In genomic region chr17:69059458-69060205, GRCh38 we compare ENCODE assay signal across 19 cellular contexts. TPM values are rescaled to one million over a fixed set of nuclear protein-coding genes. Genes with fewer than 3 reads are reported as not detected.
DNase-seq lines count a peak whose midpoint lies in the region; TF ChIP-seq lines count a peak whose summit lies in the region.
"Had no signal": no experiment of that assay in that cellular context is flagged by ENCODE, and none has a peak within 500 bp of the region (broad histone marks: within the 10 kb centered on the region; RNA-seq: fewer than 3 reads in every experiment).

No MANE protein-coding gene starts in this region.

- BruUV-seq in A673 (replicated peaks; lab: Mats Ljungman, UMichigan): no TSS peak

- H3K4me3 ChIP-seq in A673 (ENCODE audit: low read depth, low read length, poor library complexity, severe bottlenecking) (no peak overlapping the region), astrocyte of the spinal cord (ENCODE audit: low read depth, low read length) (peak overlapping the region; percentile 6), right atrium auricular region (peak overlapping the region; percentile 10 to 21), sigmoid colon (peak overlapping the region; percentile 1 to 25 (median 20))
- H3K4me3 ChIP-seq: cardiac muscle cell, GM23338, left lung had no signal

- intact Hi-C loops in A673 (cut with micrococcal nuclease; ENCODE audit: unreplicated experiment): loop anchor here (5.0 kb wide), 2 partner anchors 178 to 282 kb away; no protein-coding TSS in a partner anchor
- intact Hi-C loops in sigmoid colon (cut with DNase I): loop anchor here (5.0 to 10.0 kb wide), 2 partner anchors 175 to 267 kb away; no protein-coding TSS in a partner anchor

- H3K36me3 ChIP-seq in A673 (ENCODE audit: insufficient read depth, low read length, poor library complexity, severe bottlenecking) (no peaks in the 10 kb centered on the region), right atrium auricular region (peaks cover 8% of the 10 kb centered on the region), sigmoid colon (no peaks in the 10 kb centered on the region)
- H3K36me3 ChIP-seq: cardiac muscle cell, left lung had no signal

- H3K27me3 Mint-ChIP-seq in activated CD4-positive, alpha-beta memory T cell treated with anti-CD3 and anti-CD28 coated beads, Interleukin-2, amount 10 ng/mL, durations not matched to agents 7 days and 5 days: no peaks in the 10 kb centered on the region

- no peak overlapping the region for H3K27ac Mint-ChIP-seq in activated CD4-positive, alpha-beta memory T cell treated with anti-CD3 and anti-CD28 coated beads, Interleukin-2, amount 10 ng/mL, durations not matched to agents 7 days and 5 days
- H3K27ac Mint-ChIP-seq: activated naive CD8-positive, alpha-beta T cell treated with anti-CD3 and anti-CD28 coated beads, Interleukin-2, amount 10 ng/mL, durations not matched to agents 7 days and 5 days; activated T-helper 1 cell treated with anti-CD3 and anti-CD28 coated beads, Interleukin-12 subunit alpha, Interleukin-12 subunit beta, Interleukin-2, Interleukin-4 antibody, amounts not matched to agents 30 ng/mL and 10 ng/mL and 1 ng/mL, durations not matched to agents 14 hours and 24 hours and 36 hours; GM23338 had no signal

- DNase-seq in A673 (ENCODE audit: low spot score) (no peak), astrocyte of the spinal cord (ENCODE audit: low read depth, low spot score) (peak; percentile 59), right atrium auricular region (ENCODE audit: low spot score) (no peak), sigmoid colon (no peak), SHP77 (lab: John Stamatoyannopoulos, UW) (no peak), NCI-H1105 (lab: John Stamatoyannopoulos, UW) (no peak)
- DNase-seq in activated CD4-positive, alpha-beta memory T cell treated with anti-CD3 and anti-CD28 coated beads, Interleukin-2, amount 10 ng/mL, durations not matched to agents 7 days and 5 days: no peak
- no peak for DNase-seq in activated CD4-positive, alpha-beta T cell treated with anti-CD3 and anti-CD28 coated beads, Interleukin-2, amount 50 U/mL, for 48 hours
- DNase-seq: activated CD4-positive, CD25-positive, alpha-beta regulatory T cell; activated naive CD8-positive, alpha-beta T cell treated with anti-CD3 and anti-CD28 coated beads, Interleukin-2, amount 10 ng/mL, durations not matched to agents 7 days and 5 days; DND-41; left lung; NCI-H1694 treated with DMSO at 0.1 percent for 48 hours; NCI-H226; stimulated activated CD4-positive, alpha-beta T cell treated with anti-CD3 and anti-CD28 coated beads, Interleukin-4, amount 100 ng/mL, for 4 hours had no signal

- H3K27ac ChIP-seq in A673 (ENCODE audit: low read depth, low read length, poor library complexity, severe bottlenecking): peak overlapping the region; percentile 55
- peak overlapping the region; percentile 57 to 59 for H3K27ac ChIP-seq in right atrium auricular region
- H3K27ac ChIP-seq in sigmoid colon: peak overlapping the region in 3 of 4 donors; percentile 47 to 56 (median 50)
- H3K27ac ChIP-seq: cardiac muscle cell, parathyroid adenoma had no signal

- H3K9me3 Mint-ChIP-seq in activated CD4-positive, alpha-beta memory T cell treated with anti-CD3 and anti-CD28 coated beads, Interleukin-2, amount 10 ng/mL, durations not matched to agents 7 days and 5 days: no peaks in the 10 kb centered on the region
- H3K9me3 Mint-ChIP-seq: GM23338 had no signal

- no peaks in the 10 kb centered on the region for H3K36me3 Mint-ChIP-seq in activated CD4-positive, alpha-beta memory T cell treated with anti-CD3 and anti-CD28 coated beads, Interleukin-2, amount 10 ng/mL, durations not matched to agents 7 days and 5 days (ENCODE audit: low read depth)
- H3K36me3 Mint-ChIP-seq: activated naive CD8-positive, alpha-beta T cell treated with anti-CD3 and anti-CD28 coated beads, Interleukin-2, amount 10 ng/mL, durations not matched to agents 7 days and 5 days had no signal

- H3K4me1 ChIP-seq in A673 (ENCODE audit: insufficient read depth, low read length, poor library complexity, severe bottlenecking): peaks cover 35% of the 10 kb centered on the region
- H3K4me1 ChIP-seq in right atrium auricular region: no peaks in the 10 kb centered on the region
- H3K4me1 ChIP-seq in sigmoid colon: peaks cover 0 to 5% (median 0%) of the 10 kb centered on the region in 4 donors
- H3K4me1 ChIP-seq: parathyroid adenoma had no signal

- peaks cover 5% of the 10 kb centered on the region for H3K4me1 Mint-ChIP-seq in activated CD4-positive, alpha-beta memory T cell treated with anti-CD3 and anti-CD28 coated beads, Interleukin-2, amount 10 ng/mL, durations not matched to agents 7 days and 5 days
- H3K4me1 Mint-ChIP-seq: activated naive CD8-positive, alpha-beta T cell treated with anti-CD3 and anti-CD28 coated beads, Interleukin-2, amount 10 ng/mL, durations not matched to agents 7 days and 5 days had no signal

- TF ChIP-seq EP300 in sigmoid colon (IDR thresholded peaks at IDR 0.05): no peak

- peaks cover 6% of the 10 kb centered on the region for H3K9me3 ChIP-seq in A673 (ENCODE audit: low read depth, low read length, poor library complexity, severe bottlenecking)
- peaks cover 0 to 19% of the 10 kb centered on the region in 2 donors for H3K9me3 ChIP-seq in right atrium auricular region
- no peaks in the 10 kb centered on the region for H3K9me3 ChIP-seq in sigmoid colon
- H3K9me3 ChIP-seq: left lung had no signal

- WGBS in sigmoid colon, 2 donors: 77 to 80% methylated on average over 8 of the region's 8 CpGs

- H3K4me3 Mint-ChIP-seq in activated CD4-positive, alpha-beta memory T cell treated with anti-CD3 and anti-CD28 coated beads, Interleukin-2, amount 10 ng/mL, durations not matched to agents 7 days and 5 days: no peak overlapping the region
- H3K4me3 Mint-ChIP-seq: activated naive CD8-positive, alpha-beta T cell treated with anti-CD3 and anti-CD28 coated beads, Interleukin-2, amount 10 ng/mL, durations not matched to agents 7 days and 5 days; activated T-helper 1 cell treated with anti-CD3 and anti-CD28 coated beads, Interleukin-12 subunit alpha, Interleukin-12 subunit beta, Interleukin-2, Interleukin-4 antibody, amounts not matched to agents 30 ng/mL and 10 ng/mL and 1 ng/mL, durations not matched to agents 14 hours and 24 hours and 36 hours; GM23338 had no signal

- in situ Hi-C loops in astrocyte of the spinal cord (cut with HindIII; ENCODE audit: low sequenced_read_pairs): no loop called here

- no peak for TF ChIP-seq POLR2A in sigmoid colon (IDR thresholded peaks at IDR 0.05)

- POLR2A ChIA-PET in A673 (lab: Charles Lee; ENCODE audit: low non-redundant PET): no interaction called here
- POLR2A ChIA-PET in activated CD4-positive, alpha-beta memory T cell treated with anti-CD3 and anti-CD28 coated beads, Interleukin-2, amount 10 ng/mL, durations not matched to agents 7 days and 5 days (lab: Charles Lee): no interaction called here

- CTCF ChIA-PET in A673 (lab: Charles Lee): no interaction called here
- CTCF ChIA-PET in activated CD4-positive, alpha-beta memory T cell treated with anti-CD3 and anti-CD28 coated beads, Interleukin-2, amount 10 ng/mL, durations not matched to agents 7 days and 5 days (lab: Charles Lee): interaction anchor here (1.2 kb wide), 1 partner anchor 11 kb away, joined by 3 read pairs; no protein-coding TSS in a partner anchor

- TF ChIP-seq CTCF in A673 (conservative IDR thresholded peaks at IDR 0.05; ENCODE audit: low read depth, low read length) (no peak), astrocyte of the spinal cord (IDR thresholded peaks at IDR 0.05; ENCODE audit: low read depth, low read length) (no peak), right atrium auricular region (IDR thresholded peaks at IDR 0.05) (no peak), sigmoid colon (IDR thresholded peaks at IDR 0.05) (no peak)

- no peaks in the 10 kb centered on the region for H3K27me3 ChIP-seq in A673 (replicated peaks; ENCODE audit: insufficient read depth, low read depth, low read length, poor library complexity)
- H3K27me3 ChIP-seq in right atrium auricular region: no peaks in the 10 kb centered on the region
- no peaks in the 10 kb centered on the region for H3K27me3 ChIP-seq in sigmoid colon
- H3K27me3 ChIP-seq: cardiac muscle cell, left lung had no signal

RNA-seq across cellular contexts. Expression of gene ABCA9, which starts 1.1 kb away (rescaled TPM):
- total RNA-seq in A673 (2021): 1.4 and 2.1 TPM in 2 replicates
- total RNA-seq in right atrium auricular region: 10 to 100 TPM; 11.3 to 11.8 TPM
- 10 to 100 TPM; 11.1 to 74.5 (median 41.7) TPM for total RNA-seq in sigmoid colon
- 1 to 10 TPM in 2 of 3 donors, under 1 TPM in 1; 0.23 to 6.0 (median 1.5) TPM for polyA plus RNA-seq in sigmoid colon
- total RNA-seq in activated CD4-positive, alpha-beta memory T cell treated with anti-CD3 and anti-CD28 coated beads, Interleukin-2, amount 10 ng/mL, durations not matched to agents 7 days and 5 days: under 1 TPM in 1 of 2 experiments, not detected in 1; 0.05 TPM
- total RNA-seq: activated T-helper 1 cell treated with anti-CD3 and anti-CD28 coated beads, Interleukin-12 subunit alpha, Interleukin-12 subunit beta, Interleukin-2, Interleukin-4 antibody, amounts not matched to agents 30 ng/mL and 10 ng/mL and 1 ng/mL, durations not matched to agents 14 hours and 24 hours and 36 hours; GM23338 had no signal
- polyA plus RNA-seq: cardiac muscle cell, GM23338 had no signal
